Comparison of ENCODE assay signal across 20 cellular contexts in genomic region chr14:22926316-22926715, GRCh38. TPM values are rescaled to one million over a fixed set of nuclear protein-coding genes. Genes with fewer than 3 reads are reported as not detected.
DNase-seq lines count a peak whose midpoint lies in the region; ATAC-seq and TF ChIP-seq lines count a peak whose summit lies in the region.
"Had no signal": no experiment of that assay in that cellular context is flagged by ENCODE, and none has a peak within 500 bp of the region (broad histone marks: within the 10 kb centered on the region; RNA-seq: fewer than 3 reads in every experiment).

No MANE protein-coding gene starts in this region.

- TF ChIP-seq CTCF in CD8-positive, alpha-beta T cell (IDR thresholded peaks at IDR 0.05), result no peak

- H3K4me1 ChIP-seq in CD4-positive, CD25-positive, alpha-beta regulatory T cell (ENCODE audit: control insufficient read depth, insufficient read depth, low read length, poor library complexity, severe bottlenecking), result peaks cover 19% of the 10 kb centered on the region
- peaks cover 17% of the 10 kb centered on the region for H3K4me1 ChIP-seq in adipocyte (ENCODE audit: control insufficient read depth, insufficient read depth, low read length)
- peaks cover 10% of the 10 kb centered on the region for H3K4me1 ChIP-seq in CD8-positive, alpha-beta T cell (ENCODE audit: insufficient read depth, low read length)

- H3K9ac ChIP-seq in adipocyte (ENCODE audit: low read length), result no peak overlapping the region
- H3K9ac ChIP-seq: BLaER1 had no signal

- no peak for ATAC-seq in CD4-positive, CD25-positive, alpha-beta regulatory T cell (ENCODE audit: low read depth in 2 of 2)
- ATAC-seq in CD8-positive, alpha-beta T cell, result no peak
- ATAC-seq in GM21576 (IDR thresholded peaks at IDR 0.05; ENCODE audit: unreplicated experiment), result no peak
- ATAC-seq: GM23338, heart left ventricle, T-cell had no signal

- POLR2A ChIA-PET in CD8-positive, alpha-beta T cell (lab: Charles Lee), result no interaction called here

- DNase-seq in CD4-positive, CD25-positive, alpha-beta regulatory T cell, result no peak
- DNase-seq in HT1080 (ENCODE audit: low read depth), result peak; percentile 32
- peak; percentile 23 for DNase-seq in adipocyte (ENCODE audit: low read depth)
- peak; percentile 19 for DNase-seq in myocyte (ENCODE audit: low read depth)
- DNase-seq in CD8-positive, alpha-beta T cell, result no peak
- no peak for DNase-seq in NOMO-1 treated with dmso at 0.1 percent for 144 hours (lab: John Stamatoyannopoulos, UW; ENCODE audit: unreplicated experiment)
- DNase-seq in activated naive CD4-positive, alpha-beta T cell (lab: John Stamatoyannopoulos, UW), result no peak
- DNase-seq: activated CD4-positive, alpha-beta T cell treated with anti-CD3 and anti-CD28 coated beads for 1 hour; activated T-cell treated with anti-CD3 and anti-CD28 coated beads, Interleukin-2, amount 50 U/mL, for 1 hour; heart left ventricle; KG1; kidney; midbrain; NCI-H510A; ovary; Peyer's patch; T-cell had no signal

- H3K4me3 Mint-ChIP-seq in CD4-positive, CD25-positive, alpha-beta regulatory T cell, result peak overlapping the region in 3 of 4 donors; percentile 39 to 61 (median 41)
- H3K4me3 Mint-ChIP-seq in CD8-positive, alpha-beta T cell, result no peak overlapping the region
- H3K4me3 Mint-ChIP-seq: GM23338 had no signal

- H3K4me1 Mint-ChIP-seq in CD4-positive, CD25-positive, alpha-beta regulatory T cell, result peaks cover 0 to 16% (median 13%) of the 10 kb centered on the region in 4 donors
- peaks cover 6% of the 10 kb centered on the region for H3K4me1 Mint-ChIP-seq in CD8-positive, alpha-beta T cell (ENCODE audit: low read depth)

- no peaks in the 10 kb centered on the region for H3K9me3 ChIP-seq in CD4-positive, CD25-positive, alpha-beta regulatory T cell (ENCODE audit: control insufficient read depth in 2 of 2, low read length in 2 of 2)
- H3K9me3 ChIP-seq in adipocyte (ENCODE audit: control insufficient read depth, low read length), result no peaks in the 10 kb centered on the region
- no peaks in the 10 kb centered on the region for H3K9me3 ChIP-seq in CD8-positive, alpha-beta T cell (ENCODE audit: low read length)
- H3K9me3 ChIP-seq: BLaER1, heart left ventricle, ovary, Peyer's patch had no signal

- CTCF ChIA-PET in CD8-positive, alpha-beta T cell (lab: Charles Lee), result interaction anchor here (1.1 kb wide), 1 partner anchor 54 kb away, joined by 3 read pairs; no protein-coding TSS in a partner anchor

- no peaks in the 10 kb centered on the region for H3K9me3 Mint-ChIP-seq in CD4-positive, CD25-positive, alpha-beta regulatory T cell
- H3K9me3 Mint-ChIP-seq in CD8-positive, alpha-beta T cell, result no peaks in the 10 kb centered on the region
- H3K9me3 Mint-ChIP-seq: GM23338, T-cell had no signal

- H3K27ac Mint-ChIP-seq in CD4-positive, CD25-positive, alpha-beta regulatory T cell, result peak overlapping the region in 1 of 3 donors; percentile 5
- H3K27ac Mint-ChIP-seq in CD8-positive, alpha-beta T cell, result no peak overlapping the region
- H3K27ac Mint-ChIP-seq: GM23338 had no signal

- peaks cover 35% of the 10 kb centered on the region for H3K36me3 Mint-ChIP-seq in CD4-positive, CD25-positive, alpha-beta regulatory T cell
- peaks cover 50% of the 10 kb centered on the region for H3K36me3 Mint-ChIP-seq in CD8-positive, alpha-beta T cell

- peaks cover 16% of the 10 kb centered on the region for H3K36me3 ChIP-seq in CD4-positive, CD25-positive, alpha-beta regulatory T cell (ENCODE audit: control insufficient read depth, insufficient read depth, low read length)
- peaks cover 48% of the 10 kb centered on the region for H3K36me3 ChIP-seq in adipocyte (ENCODE audit: control insufficient read depth, insufficient read depth, low read length, severe bottlenecking)
- peaks cover 27% of the 10 kb centered on the region for H3K36me3 ChIP-seq in CD8-positive, alpha-beta T cell (ENCODE audit: insufficient read depth, low read length)
- H3K36me3 ChIP-seq: ovary had no signal

- intact Hi-C loops in CD8-positive, alpha-beta T cell (cut with DNase I, micrococcal nuclease), result loop anchor here in 1 of 2 experiments (10.0 kb wide), 2 partner anchors 378 to 1412 kb away; partner anchors contain the start of genes BCL2L2, METTL3 and PPP1R3E

- no peak overlapping the region for H3K4me3 ChIP-seq in CD4-positive, CD25-positive, alpha-beta regulatory T cell (ENCODE audit: low read depth, low read length)
- H3K4me3 ChIP-seq in adipocyte (ENCODE audit: low read length), result no peak overlapping the region
- no peak overlapping the region for H3K4me3 ChIP-seq in CD8-positive, alpha-beta T cell (ENCODE audit: low read depth, low read length)
- H3K4me3 ChIP-seq: BLaER1, GM23338, heart left ventricle, ovary, Peyer's patch had no signal

- H3K27ac ChIP-seq in CD4-positive, CD25-positive, alpha-beta regulatory T cell (ENCODE audit: insufficient read depth, low read length, poor library complexity, severe bottlenecking), result no peak overlapping the region
- H3K27ac ChIP-seq in CD8-positive, alpha-beta T cell (ENCODE audit: low read depth, low read length), result no peak overlapping the region
- H3K27ac ChIP-seq: BLaER1, heart left ventricle, ovary, Peyer's patch had no signal

- no peaks in the 10 kb centered on the region for H3K27me3 ChIP-seq in CD4-positive, CD25-positive, alpha-beta regulatory T cell (ENCODE audit: control insufficient read depth, insufficient read depth, low read length)
- no peaks in the 10 kb centered on the region for H3K27me3 ChIP-seq in adipocyte (replicated peaks; ENCODE audit: control insufficient read depth, insufficient read depth, low read length)
- no peaks in the 10 kb centered on the region for H3K27me3 ChIP-seq in CD8-positive, alpha-beta T cell (ENCODE audit: insufficient read depth, low read length)
- H3K27me3 ChIP-seq: BLaER1, heart left ventricle, ovary, Peyer's patch had no signal

- no peaks in the 10 kb centered on the region for H3K27me3 Mint-ChIP-seq in CD4-positive, CD25-positive, alpha-beta regulatory T cell
- H3K27me3 Mint-ChIP-seq in CD8-positive, alpha-beta T cell (ENCODE audit: low read depth), result no peaks in the 10 kb centered on the region
- H3K27me3 Mint-ChIP-seq: T-cell had no signal

RNA-seq across cellular contexts. Expression of gene PRMT5, which starts 2.9 kb away (rescaled TPM):
- total RNA-seq in CD4-positive, CD25-positive, alpha-beta regulatory T cell, result 19.3 TPM
- 10 to 100 TPM; 37.4 to 43.3 (median 40.5) TPM for polyA plus RNA-seq in CD4-positive, CD25-positive, alpha-beta regulatory T cell
- total RNA-seq in HT1080 (2014; rRNA removed; shearing (Covaris generic)), result 127 TPM in 2 replicates
- 106 and 111 TPM in 2 replicates for polyA plus RNA-seq in HT1080 (2015; cell fraction: cytosol; rRNA removed)
- 219 and 230 TPM in 2 replicates for polyA plus RNA-seq in HT1080 (2015; cell fraction: nucleus; rRNA removed)
- 64.1 and 75.9 TPM in 2 replicates for total RNA-seq in myocyte
- 271 TPM for polyA plus RNA-seq in myocyte (2012)
- 10 to 100 TPM; 14.3 to 15.2 TPM for total RNA-seq in CD8-positive, alpha-beta T cell

RNA-seq across cellular contexts. Expression of gene RBM23, which starts 7.4 kb away (rescaled TPM):
- 108 TPM for total RNA-seq in CD4-positive, CD25-positive, alpha-beta regulatory T cell
- polyA plus RNA-seq in CD4-positive, CD25-positive, alpha-beta regulatory T cell, result 10 to 100 TPM; 43.1 to 54.0 (median 46.7) TPM
- total RNA-seq in HT1080 (2014; rRNA removed; shearing (Covaris generic)), result 34.0 and 38.1 TPM in 2 replicates
- polyA plus RNA-seq in HT1080 (2015; cell fraction: cytosol; rRNA removed), result 39.3 and 41.7 TPM in 2 replicates
- 59.3 and 61.0 TPM in 2 replicates for polyA plus RNA-seq in HT1080 (2015; cell fraction: nucleus; rRNA removed)
- 74.9 and 440 TPM in 2 replicates for total RNA-seq in myocyte
- polyA plus RNA-seq in myocyte (2012), result 56.0 TPM
- total RNA-seq in CD8-positive, alpha-beta T cell, result 100 to 1,000 TPM; 135 to 141 TPM

RNA-seq across cellular contexts. Expression of gene HAUS4, which starts 30.6 kb away (rescaled TPM):
- 20.0 TPM for total RNA-seq in CD4-positive, CD25-positive, alpha-beta regulatory T cell
- polyA plus RNA-seq in CD4-positive, CD25-positive, alpha-beta regulatory T cell, result 10 to 100 TPM; 30.0 to 41.9 (median 37.0) TPM
- total RNA-seq in HT1080 (2014; rRNA removed; shearing (Covaris generic)), result 55.6 and 70.9 TPM in 2 replicates
- 64.9 and 65.3 TPM in 2 replicates for polyA plus RNA-seq in HT1080 (2015; cell fraction: cytosol; rRNA removed)
- polyA plus RNA-seq in HT1080 (2015; cell fraction: nucleus; rRNA removed), result 65.0 and 67.3 TPM in 2 replicates
- total RNA-seq in myocyte, result 17.4 and 21.2 TPM in 2 replicates
- 17.0 TPM for polyA plus RNA-seq in myocyte (2012)
- 10 to 100 TPM; 11.9 to 15.3 TPM for total RNA-seq in CD8-positive, alpha-beta T cell

RNA-seq across cellular contexts. Expression of gene REM2, which starts 43.3 kb away (rescaled TPM):
- 11.1 TPM for total RNA-seq in CD4-positive, CD25-positive, alpha-beta regulatory T cell
- 1 to 10 TPM in 3 of 4 donors, under 1 TPM in 1; 0.61 to 2.6 (median 1.4) TPM for polyA plus RNA-seq in CD4-positive, CD25-positive, alpha-beta regulatory T cell
- not detected in 2 replicates for total RNA-seq in HT1080 (2014; rRNA removed; shearing (Covaris generic))
- not detected in 2 replicates for polyA plus RNA-seq in HT1080 (2015; cell fraction: cytosol; rRNA removed)
- 0.12 TPM in 1 of 2 replicates, not detected in the other for polyA plus RNA-seq in HT1080 (2015; cell fraction: nucleus; rRNA removed)
- total RNA-seq in myocyte, result 0.42 and 0.78 TPM in 2 replicates
- 0.33 TPM for polyA plus RNA-seq in myocyte (2012)
- 1 to 10 TPM; 4.1 to 5.4 TPM for total RNA-seq in CD8-positive, alpha-beta T cell

RNA-seq across cellular contexts. Expression of gene LRP10, which starts 54.8 kb away (rescaled TPM):
- 111 TPM for total RNA-seq in CD4-positive, CD25-positive, alpha-beta regulatory T cell
- polyA plus RNA-seq in CD4-positive, CD25-positive, alpha-beta regulatory T cell, result 100 to 1,000 TPM in 1 of 4 donors, 10 to 100 TPM in 3; 78.7 to 108 (median 88.3) TPM
- 65.5 and 86.0 TPM in 2 replicates for total RNA-seq in HT1080 (2014; rRNA removed; shearing (Covaris generic))
- polyA plus RNA-seq in HT1080 (2015; cell fraction: cytosol; rRNA removed), result 123 and 137 TPM in 2 replicates
- polyA plus RNA-seq in HT1080 (2015; cell fraction: nucleus; rRNA removed), result 141 and 148 TPM in 2 replicates
- total RNA-seq in myocyte, result 81.6 and 106 TPM in 2 replicates
- 222 TPM for polyA plus RNA-seq in myocyte (2012)
- total RNA-seq in CD8-positive, alpha-beta T cell, result 10 to 100 TPM; 37.1 to 39.2 TPM

Comparison
In these comparisons a context has a peak if more than half of its experiments do, and no peak if none do; other contexts are left out.
1. DNase-seq: peak in HT1080 (single experiment), adipocyte (single experiment) and myocyte (single experiment); none in CD4-positive, CD25-positive, alpha-beta regulatory T cell (0 of 3), CD8-positive, alpha-beta T cell (0 of 7), NOMO-1 treated with dmso at 0.1 percent for 144 hours (single experiment) and activated naive CD4-positive, alpha-beta T cell (0 of 4).